Comparison of ENCODE assay signal across 10 cellular contexts in genomic region chr14:95314609-95315008, GRCh38.
DNase-seq lines count a peak whose midpoint lies in the region; ATAC-seq, FAIRE-seq and TF ChIP-seq lines count a peak whose summit lies in the region.
"Had no signal": no experiment of that assay in that cellular context is flagged by ENCODE, and none has a peak within 500 bp of the region (broad histone marks: within the 10 kb centered on the region; RNA-seq: fewer than 3 reads in every experiment).

No MANE protein-coding gene starts in this region.

- peak overlapping the region in 1 of 2 donors; percentile 41 for H3K27ac Mint-ChIP-seq in stimulated activated naive CD8-positive, alpha-beta T cell treated with anti-CD3 and anti-CD28 coated beads, Interleukin-15, amount 100 ng/mL, for 72 hours

- TF ChIP-seq POLR2A in GM18505 (IDR thresholded peaks at IDR 0.05; ENCODE audit: borderline replicate concordance, extremely low read depth, insufficient read depth, insufficient read length): no peak
- TF ChIP-seq POLR2A in H54 (IDR thresholded peaks at IDR 0.05; ENCODE audit: low read depth, low read length): no peak

- H3K36me3 ChIP-seq in WERI-Rb-1: peaks cover 6% of the 10 kb centered on the region
- no peaks in the 10 kb centered on the region for H3K36me3 ChIP-seq in HAP-1 (replicated peaks)
- H3K36me3 ChIP-seq: heart right ventricle had no signal

- H3K9me3 ChIP-seq in WERI-Rb-1 (ENCODE audit: severe bottlenecking) (peaks cover 6% of the 10 kb centered on the region), HAP-1 (no peaks in the 10 kb centered on the region)
- H3K9me3 ChIP-seq: heart right ventricle had no signal

- ATAC-seq in GM18505 (IDR thresholded peaks at IDR 0.05; ENCODE audit: unreplicated experiment): peak; percentile 76
- ATAC-seq in stimulated activated naive CD8-positive, alpha-beta T cell treated with anti-CD3 and anti-CD28 coated beads, Interleukin-15, amount 100 ng/mL, for 72 hours: peak; percentile 95

- in situ Hi-C loops in HAP-1 (cut with MboI; ENCODE audit: low sequenced_read_pairs): no loop called here

- H3K27me3 ChIP-seq in WERI-Rb-1 (ENCODE audit: insufficient read depth, low read depth, severe bottlenecking): no peaks in the 10 kb centered on the region
- no peaks in the 10 kb centered on the region for H3K27me3 ChIP-seq in HAP-1 (ENCODE audit: low read depth)

- H3K4me3 ChIP-seq in WERI-Rb-1 (ENCODE audit: low read depth, low read length) (no peak overlapping the region), HAP-1 (no peak overlapping the region)
- H3K4me3 ChIP-seq: heart right ventricle had no signal

- no peaks in the 10 kb centered on the region for H3K9me3 Mint-ChIP-seq in stimulated activated naive CD8-positive, alpha-beta T cell treated with anti-CD3 and anti-CD28 coated beads, Interleukin-15, amount 100 ng/mL, for 72 hours
- H3K9me3 Mint-ChIP-seq: IgD-negative memory B cell had no signal

- TF ChIP-seq CTCF in WERI-Rb-1 (IDR thresholded peaks at IDR 0.05; ENCODE audit: low read depth, low read length): no peak

- peaks cover 32% of the 10 kb centered on the region for H3K4me1 Mint-ChIP-seq in stimulated activated naive CD8-positive, alpha-beta T cell treated with anti-CD3 and anti-CD28 coated beads, Interleukin-15, amount 100 ng/mL, for 72 hours

- DNase-seq in H54 (ENCODE audit: insufficient read length, low spot score) (peak; percentile 95), RCC 7860 (ENCODE audit: low spot score) (peak; percentile 25), fibroblast of peridontal ligament (ENCODE audit: extremely low read depth) (peak; percentile 61), pons (ENCODE audit: low spot score) (no peak), WERI-Rb-1 (no peak), HAP-1 (ENCODE audit: low spot score in 2 of 2) (no peak)
- peak; percentile 48 to 75 for DNase-seq in stimulated activated naive CD8-positive, alpha-beta T cell treated with anti-CD3 and anti-CD28 coated beads, Interleukin-15, amount 100 ng/mL, for 72 hours
- DNase-seq: heart right ventricle had no signal

- peak; percentile 96 for FAIRE-seq in H54 (lab: Jason Lieb, UNC)
- peak; percentile 49 for FAIRE-seq in RCC 7860 (lab: Jason Lieb, UNC)

- H3K27ac ChIP-seq in WERI-Rb-1: no peak overlapping the region

- no peaks in the 10 kb centered on the region for H3K4me1 ChIP-seq in HAP-1

- peaks cover 55% of the 10 kb centered on the region for H3K27me3 Mint-ChIP-seq in stimulated activated naive CD8-positive, alpha-beta T cell treated with anti-CD3 and anti-CD28 coated beads, Interleukin-15, amount 100 ng/mL, for 72 hours
- H3K27me3 Mint-ChIP-seq: IgD-negative memory B cell had no signal

- H3K4me3 Mint-ChIP-seq in stimulated activated naive CD8-positive, alpha-beta T cell treated with anti-CD3 and anti-CD28 coated beads, Interleukin-15, amount 100 ng/mL, for 72 hours: peak overlapping the region; percentile 34 to 50

Comparison
In these comparisons a context has a peak if more than half of its experiments do, and no peak if none do; other contexts are left out.
1. DNase-seq: peak in H54 (single experiment), RCC 7860 (single experiment), fibroblast of peridontal ligament (single experiment) and stimulated activated naive CD8-positive, alpha-beta T cell treated with anti-CD3 and anti-CD28 coated beads, Interleukin-15, amount 100 ng/mL, for 72 hours (2 of 2); none in pons (single experiment), WERI-Rb-1 (single experiment) and HAP-1 (0 of 2).